21 cellular contexts compared by ENCODE assay signal in genomic region chr10:99944860-99945259, GRCh38.
DNase-seq lines count a peak whose midpoint lies in the region; ATAC-seq and TF ChIP-seq lines count a peak whose summit lies in the region.
"Had no signal": no experiment of that assay in that cellular context is flagged by ENCODE, and none has a peak within 500 bp of the region (broad histone marks: within the 10 kb centered on the region; RNA-seq: fewer than 3 reads in every experiment).

No MANE protein-coding gene starts in this region.

- intact Hi-C loops in body of pancreas (cut with DNase I) (no loop called here), right lobe of liver (cut with DNase I) (no loop called here)

- H3K27me3 ChIP-seq in body of pancreas (no peaks in the 10 kb centered on the region), right lobe of liver (no peaks in the 10 kb centered on the region), smooth muscle cell (ENCODE audit: low read depth) (no peaks in the 10 kb centered on the region)
- H3K27me3 ChIP-seq: adrenal gland, neural progenitor cell had no signal

- H3K36me3 Mint-ChIP-seq in HFFc6 (ENCODE audit: low read depth): peaks cover 51% of the 10 kb centered on the region

- H3K9ac ChIP-seq in smooth muscle cell (ENCODE audit: low read depth): peak overlapping the region; percentile 62
- H3K9ac ChIP-seq: neural progenitor cell had no signal

- 45 to 53% methylated on average over 2 of the region's 2 CpGs for WGBS in body of pancreas, 2 donors
- 33% methylated on average over 2 of the region's 2 CpGs for WGBS in right lobe of liver (ENCODE audit: insufficient coverage, low coverage, low lambda C conversion rate, missing lambda C conversion rate)
- WGBS in smooth muscle cell (ENCODE audit: low lambda C conversion rate): 100% methylated on average over 2 of the region's 2 CpGs

- H3K36me3 ChIP-seq in body of pancreas (replicated peaks in 1 of 2; ENCODE audit: insufficient read depth in 1 of 2, low read depth in 2 of 2) (no peaks in the 10 kb centered on the region), right lobe of liver (no peaks in the 10 kb centered on the region), smooth muscle cell (ENCODE audit: low read depth) (no peaks in the 10 kb centered on the region)
- H3K36me3 ChIP-seq: adrenal gland, neural progenitor cell, thoracic aorta had no signal

- H3K27ac Mint-ChIP-seq in HFFc6: peak overlapping the region; percentile 96
- H3K27ac Mint-ChIP-seq: CD4-positive, alpha-beta T cell; neural progenitor cell had no signal

- TF ChIP-seq CTCF in HFFc6 (IDR thresholded peaks at IDR 0.05) (no peak), body of pancreas (IDR thresholded peaks at IDR 0.05) (no peak), right lobe of liver (IDR thresholded peaks at IDR 0.05) (no peak), smooth muscle cell (IDR thresholded peaks at IDR 0.05; ENCODE audit: borderline replicate concordance, insufficient read depth, poor library complexity, severe bottlenecking) (no peak)

- peaks cover 73% of the 10 kb centered on the region for H4K20me1 ChIP-seq in smooth muscle cell (ENCODE audit: low read depth)

- DNase-seq in HFFc6 (no peak), body of pancreas (no peak), right lobe of liver (no peak), smooth muscle cell (lab: John Stamatoyannopoulos, UW; ENCODE audit: unreplicated experiment) (no peak), UCSD-AML1 (lab: John Stamatoyannopoulos, UW; ENCODE audit: unreplicated experiment) (no peak), NCI-H510A (lab: John Stamatoyannopoulos, UW) (no peak), retina (no peak)
- DNase-seq: activated CD4-positive, alpha-beta T cell treated with anti-CD3 and anti-CD28 coated beads, Interleukin-2, amount 50 U/mL, for 4 hours; activated CD8-positive, alpha-beta memory T cell treated with anti-CD3 and anti-CD28 coated beads, Interleukin-2, amount 50 U/mL, for 48 hours; activated effector memory CD4-positive, alpha-beta T cell treated with Interleukin-2 at 50 U/mL for 16 hours; caudate nucleus; CD4-positive, alpha-beta T cell; DMS153; GDM1; NCI-H748 treated with DMSO at 0.1 percent for 48 hours; stimulated activated CD4-positive, alpha-beta T cell treated with anti-CD3 and anti-CD28 coated beads, Interleukin-15, amount 100 ng/mL, for 24 hours; T-helper 2 cell had no signal

- H3K9me3 ChIP-seq in body of pancreas (no peaks in the 10 kb centered on the region), right lobe of liver (no peaks in the 10 kb centered on the region), smooth muscle cell (replicated peaks; ENCODE audit: low read depth) (no peaks in the 10 kb centered on the region)
- H3K9me3 ChIP-seq: adrenal gland, thoracic aorta had no signal

- H3K4me2 ChIP-seq in smooth muscle cell: no peak overlapping the region
- H3K4me2 ChIP-seq: neural progenitor cell had no signal

- no peaks in the 10 kb centered on the region for H3F3A ChIP-seq in smooth muscle cell (ENCODE audit: low read depth)

- peaks cover 8% of the 10 kb centered on the region for H3K27me3 Mint-ChIP-seq in HFFc6 (ENCODE audit: insufficient read depth)
- H3K27me3 Mint-ChIP-seq: CD4-positive, alpha-beta T cell had no signal

- H2AFZ ChIP-seq in smooth muscle cell (ENCODE audit: low read depth): no peak overlapping the region
- H2AFZ ChIP-seq: neural progenitor cell had no signal

- peaks cover 76% of the 10 kb centered on the region for H3K4me1 Mint-ChIP-seq in HFFc6 (ENCODE audit: low read depth)

- ATAC-seq in body of pancreas (peak; percentile 70), right lobe of liver (peak; percentile 82 to 93 (median 86)), HG03045 (IDR thresholded peaks at IDR 0.05; ENCODE audit: unreplicated experiment) (no peak)

- H3K27ac ChIP-seq in body of pancreas: peak overlapping the region in 3 of 4 donors; percentile 48 to 82 (median 81)
- H3K27ac ChIP-seq in right lobe of liver: peak overlapping the region; percentile 10 to 69 (median 39)
- peak overlapping the region; percentile 77 for H3K27ac ChIP-seq in smooth muscle cell (ENCODE audit: low read depth)
- H3K27ac ChIP-seq: adrenal gland, neural progenitor cell had no signal

- TF ChIP-seq POLR2A in body of pancreas (IDR thresholded peaks at IDR 0.05): no peak
- TF ChIP-seq POLR2A in right lobe of liver (IDR thresholded peaks at IDR 0.05): no peak

- no peaks in the 10 kb centered on the region for H3K9me3 Mint-ChIP-seq in HFFc6
- H3K9me3 Mint-ChIP-seq: CD4-positive, alpha-beta T cell had no signal

- H3K4me3 ChIP-seq in body of pancreas (no peak overlapping the region), right lobe of liver (peak overlapping the region in 1 of 3 donors; percentile 11), smooth muscle cell (no peak overlapping the region)
- H3K4me3 ChIP-seq: adrenal gland, neural progenitor cell, thoracic aorta had no signal

- H3K4me3 Mint-ChIP-seq in HFFc6: 0 out of 2 replicates have a peak overlapping the region, but pooled peaks have one; percentile 4
- H3K4me3 Mint-ChIP-seq: CD4-positive, alpha-beta T cell; neural progenitor cell had no signal

- peaks cover 85% of the 10 kb centered on the region for H3K79me2 ChIP-seq in smooth muscle cell (ENCODE audit: low read depth)

- peaks cover 25% of the 10 kb centered on the region for H3K4me1 ChIP-seq in body of pancreas
- peaks cover 0 to 18% (median 8%) of the 10 kb centered on the region in 4 donors for H3K4me1 ChIP-seq in right lobe of liver
- H3K4me1 ChIP-seq in smooth muscle cell (ENCODE audit: low read depth): no peaks in the 10 kb centered on the region
- H3K4me1 ChIP-seq: neural progenitor cell had no signal
